1 cellular context compared by ENCODE assay signal in the genomic region with DNA sequence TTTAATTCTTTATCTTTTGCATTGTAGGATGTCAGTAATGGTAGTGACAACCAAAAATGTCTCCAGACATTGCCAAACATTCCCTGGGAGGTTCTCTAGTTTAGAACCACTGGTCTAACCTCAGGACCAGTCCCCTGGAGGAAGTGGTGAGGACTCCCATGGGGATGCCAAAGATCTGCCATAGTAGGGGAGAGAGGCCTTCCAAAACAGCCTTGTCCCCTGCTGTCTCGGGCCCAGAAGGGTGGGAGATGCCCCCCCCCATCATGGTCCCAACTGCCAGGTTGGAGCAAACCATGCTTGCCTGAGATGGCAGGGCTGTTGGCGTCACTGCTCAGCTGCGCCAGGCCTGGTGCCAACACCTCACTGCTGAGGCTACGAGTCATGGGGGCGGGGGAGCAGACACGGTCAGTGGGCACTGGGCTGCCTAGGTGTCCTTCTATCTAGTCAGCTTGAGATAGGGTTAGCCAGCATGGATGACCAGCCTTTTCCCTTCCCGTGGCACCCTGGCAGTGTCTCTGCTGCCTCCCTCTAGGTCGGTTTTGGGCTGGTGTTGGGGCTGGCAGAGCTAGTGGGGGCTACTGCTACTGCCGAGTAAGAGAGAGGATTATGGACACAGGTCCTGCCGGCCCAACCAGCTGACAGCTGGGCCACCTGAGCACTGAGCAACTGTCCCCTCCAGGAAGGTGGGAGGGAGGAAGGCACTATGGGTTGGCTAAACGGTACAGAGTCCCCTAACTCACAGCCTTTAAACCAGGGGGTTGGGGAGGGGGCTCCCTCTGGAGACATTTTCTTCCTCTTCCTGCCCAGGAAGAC.
A peak's percentile ranks its signal among the peaks of the same experiment; 100 is the strongest.
TF ChIP-seq lines count a peak whose summit lies in the region.

No MANE protein-coding gene starts in this region.

TF ChIP-seq in HEK293, 187 proteins besides CTCF, POLR2A, EP300 and RAD21 (continued from another document):
- TF ChIP-seq, protein P1, sequence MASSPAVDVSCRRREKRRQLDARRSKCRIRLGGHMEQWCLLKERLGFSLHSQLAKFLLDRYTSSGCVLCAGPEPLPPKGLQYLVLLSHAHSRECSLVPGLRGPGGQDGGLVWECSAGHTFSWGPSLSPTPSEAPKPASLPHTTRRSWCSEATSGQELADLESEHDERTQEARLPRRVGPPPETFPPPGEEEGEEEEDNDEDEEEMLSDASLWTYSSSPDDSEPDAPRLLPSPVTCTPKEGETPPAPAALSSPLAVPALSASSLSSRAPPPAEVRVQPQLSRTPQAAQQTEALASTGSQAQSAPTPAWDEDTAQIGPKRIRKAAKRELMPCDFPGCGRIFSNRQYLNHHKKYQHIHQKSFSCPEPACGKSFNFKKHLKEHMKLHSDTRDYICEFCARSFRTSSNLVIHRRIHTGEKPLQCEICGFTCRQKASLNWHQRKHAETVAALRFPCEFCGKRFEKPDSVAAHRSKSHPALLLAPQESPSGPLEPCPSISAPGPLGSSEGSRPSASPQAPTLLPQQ (tag by site-specific recombination; IDR thresholded peaks at IDR 0.05): no peak
- TF ChIP-seq TRIM28 (IDR thresholded peaks at IDR 0.05; ENCODE audit: borderline replicate concordance, low read length) (no peak), ZNF426 (tag by site-specific recombination; IDR thresholded peaks at IDR 0.05) (no peak), ZSCAN16 (tag by site-specific recombination; IDR thresholded peaks at IDR 0.05) (no peak), ZNF843 (tag by site-specific recombination; IDR thresholded peaks at IDR 0.05) (no peak), ZNF140 (tag by site-specific recombination; IDR thresholded peaks at IDR 0.05) (no peak), REPIN1 (tag by site-specific recombination; IDR thresholded peaks at IDR 0.05; ENCODE audit: low read depth) (no peak), ZNF366 (tag by site-specific recombination; conservative IDR thresholded peaks at IDR 0.05) (no peak), MEIS1 (CRISPR knock-in tag; IDR thresholded peaks at IDR 0.05; ENCODE audit: borderline replicate concordance) (no peak), ZIC2 (tag by site-specific recombination; IDR thresholded peaks at IDR 0.05) (peak; percentile 42; the same call in 1 of the 2 replicates), ZNF138 (tag by site-specific recombination; IDR thresholded peaks at IDR 0.05; ENCODE audit: borderline replicate concordance) (no peak)
- TF ChIP-seq, protein P2, sequence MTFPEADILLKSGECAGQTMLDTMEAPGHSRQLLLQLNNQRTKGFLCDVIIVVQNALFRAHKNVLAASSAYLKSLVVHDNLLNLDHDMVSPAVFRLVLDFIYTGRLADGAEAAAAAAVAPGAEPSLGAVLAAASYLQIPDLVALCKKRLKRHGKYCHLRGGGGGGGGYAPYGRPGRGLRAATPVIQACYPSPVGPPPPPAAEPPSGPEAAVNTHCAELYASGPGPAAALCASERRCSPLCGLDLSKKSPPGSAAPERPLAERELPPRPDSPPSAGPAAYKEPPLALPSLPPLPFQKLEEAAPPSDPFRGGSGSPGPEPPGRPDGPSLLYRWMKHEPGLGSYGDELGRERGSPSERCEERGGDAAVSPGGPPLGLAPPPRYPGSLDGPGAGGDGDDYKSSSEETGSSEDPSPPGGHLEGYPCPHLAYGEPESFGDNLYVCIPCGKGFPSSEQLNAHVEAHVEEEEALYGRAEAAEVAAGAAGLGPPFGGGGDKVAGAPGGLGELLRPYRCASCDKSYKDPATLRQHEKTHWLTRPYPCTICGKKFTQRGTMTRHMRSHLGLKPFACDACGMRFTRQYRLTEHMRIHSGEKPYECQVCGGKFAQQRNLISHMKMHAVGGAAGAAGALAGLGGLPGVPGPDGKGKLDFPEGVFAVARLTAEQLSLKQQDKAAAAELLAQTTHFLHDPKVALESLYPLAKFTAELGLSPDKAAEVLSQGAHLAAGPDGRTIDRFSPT (tag by site-specific recombination; IDR thresholded peaks at IDR 0.05): no peak; the same call in 1 of the 2 replicates
- TF ChIP-seq, protein P3, sequence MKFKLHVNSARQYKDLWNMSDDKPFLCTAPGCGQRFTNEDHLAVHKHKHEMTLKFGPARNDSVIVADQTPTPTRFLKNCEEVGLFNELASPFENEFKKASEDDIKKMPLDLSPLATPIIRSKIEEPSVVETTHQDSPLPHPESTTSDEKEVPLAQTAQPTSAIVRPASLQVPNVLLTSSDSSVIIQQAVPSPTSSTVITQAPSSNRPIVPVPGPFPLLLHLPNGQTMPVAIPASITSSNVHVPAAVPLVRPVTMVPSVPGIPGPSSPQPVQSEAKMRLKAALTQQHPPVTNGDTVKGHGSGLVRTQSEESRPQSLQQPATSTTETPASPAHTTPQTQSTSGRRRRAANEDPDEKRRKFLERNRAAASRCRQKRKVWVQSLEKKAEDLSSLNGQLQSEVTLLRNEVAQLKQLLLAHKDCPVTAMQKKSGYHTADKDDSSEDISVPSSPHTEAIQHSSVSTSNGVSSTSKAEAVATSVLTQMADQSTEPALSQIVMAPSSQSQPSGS (tag by site-specific recombination; IDR thresholded peaks at IDR 0.05; ENCODE audit: low read depth): no peak
- TF ChIP-seq, protein P4, sequence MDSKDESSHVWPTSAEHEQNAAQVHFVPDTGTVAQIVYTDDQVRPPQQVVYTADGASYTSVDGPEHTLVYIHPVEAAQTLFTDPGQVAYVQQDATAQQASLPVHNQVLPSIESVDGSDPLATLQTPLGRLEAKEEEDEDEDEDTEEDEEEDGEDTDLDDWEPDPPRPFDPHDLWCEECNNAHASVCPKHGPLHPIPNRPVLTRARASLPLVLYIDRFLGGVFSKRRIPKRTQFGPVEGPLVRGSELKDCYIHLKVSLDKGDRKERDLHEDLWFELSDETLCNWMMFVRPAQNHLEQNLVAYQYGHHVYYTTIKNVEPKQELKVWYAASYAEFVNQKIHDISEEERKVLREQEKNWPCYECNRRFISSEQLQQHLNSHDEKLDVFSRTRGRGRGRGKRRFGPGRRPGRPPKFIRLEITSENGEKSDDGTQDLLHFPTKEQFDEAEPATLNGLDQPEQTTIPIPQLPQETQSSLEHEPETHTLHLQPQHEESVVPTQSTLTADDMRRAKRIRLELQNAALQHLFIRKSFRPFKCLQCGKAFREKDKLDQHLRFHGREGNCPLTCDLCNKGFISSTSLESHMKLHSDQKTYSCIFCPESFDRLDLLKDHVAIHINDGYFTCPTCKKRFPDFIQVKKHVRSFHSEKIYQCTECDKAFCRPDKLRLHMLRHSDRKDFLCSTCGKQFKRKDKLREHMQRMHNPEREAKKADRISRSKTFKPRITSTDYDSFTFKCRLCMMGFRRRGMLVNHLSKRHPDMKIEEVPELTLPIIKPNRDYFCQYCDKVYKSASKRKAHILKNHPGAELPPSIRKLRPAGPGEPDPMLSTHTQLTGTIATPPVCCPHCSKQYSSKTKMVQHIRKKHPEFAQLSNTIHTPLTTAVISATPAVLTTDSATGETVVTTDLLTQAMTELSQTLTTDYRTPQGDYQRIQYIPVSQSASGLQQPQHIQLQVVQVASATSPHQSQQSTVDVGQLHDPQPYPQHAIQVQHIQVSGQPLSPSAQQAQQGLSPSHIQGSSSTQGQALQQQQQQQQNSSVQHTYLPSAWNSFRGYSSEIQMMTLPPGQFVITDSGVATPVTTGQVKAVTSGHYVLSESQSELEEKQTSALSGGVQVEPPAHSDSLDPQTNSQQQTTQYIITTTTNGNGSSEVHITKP (tag by site-specific recombination; IDR thresholded peaks at IDR 0.05): peak; percentile 55
- TF ChIP-seq, protein P5, sequence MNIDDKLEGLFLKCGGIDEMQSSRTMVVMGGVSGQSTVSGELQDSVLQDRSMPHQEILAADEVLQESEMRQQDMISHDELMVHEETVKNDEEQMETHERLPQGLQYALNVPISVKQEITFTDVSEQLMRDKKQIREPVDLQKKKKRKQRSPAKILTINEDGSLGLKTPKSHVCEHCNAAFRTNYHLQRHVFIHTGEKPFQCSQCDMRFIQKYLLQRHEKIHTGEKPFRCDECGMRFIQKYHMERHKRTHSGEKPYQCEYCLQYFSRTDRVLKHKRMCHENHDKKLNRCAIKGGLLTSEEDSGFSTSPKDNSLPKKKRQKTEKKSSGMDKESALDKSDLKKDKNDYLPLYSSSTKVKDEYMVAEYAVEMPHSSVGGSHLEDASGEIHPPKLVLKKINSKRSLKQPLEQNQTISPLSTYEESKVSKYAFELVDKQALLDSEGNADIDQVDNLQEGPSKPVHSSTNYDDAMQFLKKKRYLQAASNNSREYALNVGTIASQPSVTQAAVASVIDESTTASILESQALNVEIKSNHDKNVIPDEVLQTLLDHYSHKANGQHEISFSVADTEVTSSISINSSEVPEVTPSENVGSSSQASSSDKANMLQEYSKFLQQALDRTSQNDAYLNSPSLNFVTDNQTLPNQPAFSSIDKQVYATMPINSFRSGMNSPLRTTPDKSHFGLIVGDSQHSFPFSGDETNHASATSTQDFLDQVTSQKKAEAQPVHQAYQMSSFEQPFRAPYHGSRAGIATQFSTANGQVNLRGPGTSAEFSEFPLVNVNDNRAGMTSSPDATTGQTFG (tag by site-specific recombination; IDR thresholded peaks at IDR 0.05; ENCODE audit: borderline replicate concordance): no peak
